ENCODE assay signal across 8 cellular contexts in genomic region chr17:31008374-31009035, GRCh38. TPM values are rescaled to one million over a fixed set of nuclear protein-coding genes. Genes with fewer than 3 reads are reported as not detected.
A peak's percentile ranks its signal among the peaks of the same experiment; 100 is the strongest.
DNase-seq lines count a peak whose midpoint lies in the region; ATAC-seq and TF ChIP-seq lines count a peak whose summit lies in the region.

No MANE protein-coding gene starts in this region.

- CTCF ChIA-PET in BJ (lab: Yijun Ruan, JAX), result interaction anchor here (1.5 kb wide), 1 partner anchor 365 kb away, joined by 4 read pairs; no protein-coding TSS in a partner anchor

- DNase-seq in BJ (ENCODE audit: low read depth) (no peak), NCI-H748 (lab: John Stamatoyannopoulos, UW; ENCODE audit: unreplicated experiment) (peak; percentile 76), fibroblast of lung (ENCODE audit: low read depth in 2 of 2) (peak; percentile 69 to 76), SJCRH30 (no peak)
- DNase-seq in activated T-helper 1 cell treated with anti-CD3 and anti-CD28 coated beads, Interleukin-2, amount 50 U/mL, for 16 hours (ENCODE audit: low read depth in 1 of 2, low spot score in 1 of 2), result peak; percentile 36 to 37
- peak; percentile 2 for DNase-seq in stimulated activated CD8-positive, alpha-beta memory T cell treated with anti-CD3 and anti-CD28 coated beads, Interleukin-7, amount 100 ng/mL, for 24 hours (ENCODE audit: low read depth)

- H3K4me3 ChIP-seq in BJ (ENCODE audit: low read depth, low read length), result peak overlapping the region; percentile 47
- H3K4me3 ChIP-seq in fibroblast of lung (replicated peaks in 1 of 4; ENCODE audit: control extremely low read depth in 1 of 4, insufficient read depth in 1 of 4, low read depth in 3 of 4, low read length in 4 of 4), result peak overlapping the region; percentile 62 to 91 (median 75)
- H3K4me3 ChIP-seq in muscle layer of colon (ENCODE audit: low read depth in 1 of 2, low read length in 2 of 2), result peak overlapping the region; percentile 75 to 91
- H3K4me3 ChIP-seq in SJCRH30, result no peak overlapping the region

- no peaks in the 10 kb centered on the region for H3K9me3 ChIP-seq in fibroblast of lung (ENCODE audit: control insufficient read depth, insufficient read depth, low read depth, low read length)
- H3K9me3 ChIP-seq in muscle layer of colon (ENCODE audit: low read length), result no peaks in the 10 kb centered on the region
- no peaks in the 10 kb centered on the region for H3K9me3 ChIP-seq in SJCRH30 (replicated peaks)

- H3K4me2 ChIP-seq in fibroblast of lung (ENCODE audit: extremely low read depth, insufficient read depth, low read length), result peak overlapping the region; percentile 83

- H3K9ac ChIP-seq in fibroblast of lung (ENCODE audit: insufficient read depth, low read length) (peak overlapping the region; percentile 73), muscle layer of colon (ENCODE audit: low read length) (peak overlapping the region; percentile 78)

- H2AFZ ChIP-seq in fibroblast of lung (ENCODE audit: low read length), result peak overlapping the region; percentile 48

- H3K27me3 ChIP-seq in BJ (ENCODE audit: control insufficient read depth, insufficient read depth, low read length) (no peaks in the 10 kb centered on the region), fibroblast of lung (ENCODE audit: control insufficient read depth, insufficient read depth, low read length) (no peaks in the 10 kb centered on the region), muscle layer of colon (ENCODE audit: control insufficient read depth in 1 of 2, insufficient read depth in 2 of 2, low read length in 2 of 2) (no peaks in the 10 kb centered on the region), SJCRH30 (no peaks in the 10 kb centered on the region; the same call in 1 of the 2 replicates)

- H3K79me2 ChIP-seq in fibroblast of lung (ENCODE audit: control insufficient read depth, insufficient read depth, low read length), result peaks cover 18% of the 10 kb centered on the region

- peak; percentile 51 for ATAC-seq in GM21423 (IDR thresholded peaks at IDR 0.05; ENCODE audit: unreplicated experiment)

- TF ChIP-seq CTCF in BJ (IDR thresholded peaks at IDR 0.05; ENCODE audit: insufficient read depth, low read depth, low read length), result no peak
- TF ChIP-seq CTCF in fibroblast of lung (conservative IDR thresholded peaks at IDR 0.05 in 1 of 2, IDR thresholded peaks at IDR 0.05 in 1 of 2; ENCODE audit: low read depth in 1 of 2, low read length in 2 of 2), result no peak

- peak overlapping the region; percentile 67 for H3K27ac ChIP-seq in fibroblast of lung (ENCODE audit: insufficient read depth, low read length)
- H3K27ac ChIP-seq in muscle layer of colon (ENCODE audit: low read depth, low read length), result peak overlapping the region; percentile 85
- H3K27ac ChIP-seq in SJCRH30, result no peak overlapping the region

- H3K4me1 ChIP-seq in fibroblast of lung (ENCODE audit: control insufficient read depth, extremely low read depth, insufficient read depth, low read length), result no peaks in the 10 kb centered on the region
- H3K4me1 ChIP-seq in muscle layer of colon (ENCODE audit: insufficient read depth, low read length), result no peaks in the 10 kb centered on the region
- no peaks in the 10 kb centered on the region for H3K4me1 ChIP-seq in SJCRH30

- POLR2A ChIA-PET in BJ (lab: Charles Lee), result no interaction called here

- no peaks in the 10 kb centered on the region for H4K20me1 ChIP-seq in fibroblast of lung (ENCODE audit: control insufficient read depth, extremely low read depth, insufficient read depth, low read length)

- H3K36me3 ChIP-seq in BJ (ENCODE audit: control insufficient read depth, insufficient read depth, low read length), result no peaks in the 10 kb centered on the region
- H3K36me3 ChIP-seq in fibroblast of lung (ENCODE audit: control insufficient read depth, insufficient read depth, low read length), result no peaks in the 10 kb centered on the region
- no peaks in the 10 kb centered on the region for H3K36me3 ChIP-seq in muscle layer of colon (ENCODE audit: insufficient read depth, low read length)
- no peaks in the 10 kb centered on the region for H3K36me3 ChIP-seq in SJCRH30

RNA-seq across cellular contexts. Expression of gene RNF135, which starts 37.7 kb away (rescaled TPM):
- polyA plus RNA-seq in BJ (2011; rRNA removed) (14.6 TPM in 2 replicates), fibroblast of lung (12.8 and 15.2 TPM in 2 replicates)
- 5.7 and 6.8 TPM in 2 replicates for polyA minus RNA-seq in BJ (2011; rRNA and poly(A)+ RNA removed)
- 11.3 and 13.4 TPM in 2 replicates for total RNA-seq in fibroblast of lung
- 11.4 and 11.8 TPM in 2 replicates for polyA plus RNA-seq in fibroblast of lung (2012)
- polyA minus RNA-seq in fibroblast of lung (ENCODE audit: low replicate concordance), result 7.0 TPM in 2 replicates
- 1.0 and 1.1 TPM in 2 replicates for total RNA-seq in SJCRH30 (2014; rRNA removed; shearing (Covaris generic))

Comparison
In these comparisons a context has a peak if more than half of its experiments do, and no peak if none do; other contexts are left out.
1. DNase-seq: peak in NCI-H748 (single experiment), activated T-helper 1 cell treated with anti-CD3 and anti-CD28 coated beads, Interleukin-2, amount 50 U/mL, for 16 hours (2 of 2), fibroblast of lung (2 of 2) and stimulated activated CD8-positive, alpha-beta memory T cell treated with anti-CD3 and anti-CD28 coated beads, Interleukin-7, amount 100 ng/mL, for 24 hours (single experiment); none in BJ (single experiment) and SJCRH30 (0 of 2).